1 cellular context compared by ENCODE assay signal in genomic region chr1:191895049-191895448, GRCh38.
TF ChIP-seq lines count a peak whose summit lies in the region.

No MANE protein-coding gene starts in this region.

TF ChIP-seq in H1, 55 proteins besides CTCF, POLR2A, EP300 and RAD21:
- TF ChIP-seq CBX8 (IDR thresholded peaks at IDR 0.05; ENCODE audit: borderline replicate concordance, low read depth, low read length) (no peak), CHD7 (IDR thresholded peaks at IDR 0.05; ENCODE audit: insufficient replicate concordance, low read length) (no peak), CHD1 (IDR thresholded peaks at IDR 0.05; ENCODE audit: low read depth, low read length) (no peak), EGR1 (IDR thresholded peaks at IDR 0.05; ENCODE audit: borderline replicate concordance, low read depth, low read length) (no peak), USF2 (IDR thresholded peaks at IDR 0.05; ENCODE audit: low read length) (no peak), TCF12 (IDR thresholded peaks at IDR 0.05; ENCODE audit: low read depth, low read length) (no peak), SAP30 (IDR thresholded peaks at IDR 0.05; ENCODE audit: insufficient read depth, insufficient replicate concordance, low read length) (no peak), KDM1A (IDR thresholded peaks at IDR 0.05; ENCODE audit: borderline replicate concordance, low read length) (no peak), RBBP5 (IDR thresholded peaks at IDR 0.05; ENCODE audit: borderline replicate concordance, low read depth, low read length) (no peak), YY1 (IDR thresholded peaks at IDR 0.05; ENCODE audit: low read depth, low read length) (no peak), BRCA1 (IDR thresholded peaks at IDR 0.05; ENCODE audit: low read depth, low read length) (no peak), SP4 (IDR thresholded peaks at IDR 0.05; ENCODE audit: low read length) (no peak), TBP (IDR thresholded peaks at IDR 0.05; ENCODE audit: low read depth, low read length) (no peak), JUND (IDR thresholded peaks at IDR 0.05; ENCODE audit: low read length) (no peak), SUZ12 (IDR thresholded peaks at IDR 0.05; ENCODE audit: low read length) (no peak)
